20 cellular contexts compared by ENCODE assay signal in the genomic region with DNA sequence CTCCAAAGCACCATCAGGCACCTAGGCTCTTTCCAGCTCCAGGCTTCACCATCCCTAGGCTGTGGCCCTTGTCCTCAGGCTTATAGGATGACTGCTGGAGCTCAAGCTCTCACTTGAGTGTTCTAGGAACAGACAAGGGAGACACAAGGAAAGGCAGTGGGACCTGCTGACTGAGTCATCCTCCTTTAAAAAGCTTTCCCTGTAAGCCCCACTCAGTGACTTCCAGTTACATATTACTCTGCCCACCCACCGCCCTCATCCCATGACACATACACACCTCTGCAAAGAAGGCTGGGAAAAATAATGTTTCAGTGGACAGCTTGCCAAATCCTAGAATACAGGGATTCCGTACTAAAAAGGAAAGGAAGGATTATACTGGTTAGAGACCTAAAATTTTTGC.
A peak's percentile ranks its signal among the peaks of the same experiment; 100 is the strongest.
DNase-seq lines count a peak whose midpoint lies in the region; ATAC-seq, FAIRE-seq and TF ChIP-seq lines count a peak whose summit lies in the region.
"Had no signal": no experiment of that assay in that cellular context is flagged by ENCODE, and none has a peak within 500 bp of the region (broad histone marks: within the 10 kb centered on the region; RNA-seq: fewer than 3 reads in every experiment).

No MANE protein-coding gene starts in this region.

- no peak overlapping the region for H2AFZ ChIP-seq in K562 (ENCODE audit: low read depth, low read length)

- BruUV-seq in K562 (replicated peaks; lab: Mats Ljungman, UMichigan): no TSS peak

- no peak overlapping the region for H3K9ac ChIP-seq in K562 (ENCODE audit: insufficient read depth in 1 of 2, low read depth in 2 of 2, low read length in 2 of 2)

- no peaks in the 10 kb centered on the region for H3K27me3 Mint-ChIP-seq in activated naive CD4-positive, alpha-beta T cell treated with anti-CD3 and anti-CD28 coated beads, Interleukin-2, amount 10 ng/mL, durations not matched to agents 7 days and 5 days

- no peak for TF ChIP-seq RAD21 in K562 (CRISPR knock-in tag; conservative IDR thresholded peaks at IDR 0.05 in 1 of 2, IDR thresholded peaks at IDR 0.05 in 1 of 2)

- H3K27me3 ChIP-seq in AG04450 (ENCODE audit: control insufficient read depth, insufficient read depth, low read length) (peaks cover 11% of the 10 kb centered on the region), K562 (ENCODE audit: control insufficient read depth in 2 of 2, insufficient read depth in 2 of 2, low read length in 2 of 2) (peaks cover 28 to 48% of the 10 kb centered on the region in 2 experiments), sigmoid colon (no peaks in the 10 kb centered on the region)
- H3K27me3 ChIP-seq: gastroesophageal sphincter, transverse colon had no signal

- H3K27ac Mint-ChIP-seq in activated naive CD4-positive, alpha-beta T cell treated with anti-CD3 and anti-CD28 coated beads, Interleukin-2, amount 10 ng/mL, durations not matched to agents 7 days and 5 days: no peak overlapping the region
- H3K27ac Mint-ChIP-seq: activated naive CD4-positive, alpha-beta T cell treated with anti-CD3 and anti-CD28 coated beads for 36 hours; T-helper 17 cell had no signal

- POLR2A ChIA-PET in AG04450 (lab: Yijun Ruan, JAX) (no interaction called here), K562 (lab: Yijun Ruan, JAX) (interaction anchor here (0.6 kb wide), 1 partner anchor 381 kb away, joined by 3 read pairs; no protein-coding TSS in a partner anchor)

- ATAC-seq in K562 (no peak), HG03095 (IDR thresholded peaks at IDR 0.05; ENCODE audit: unreplicated experiment) (no peak)
- ATAC-seq: gastroesophageal sphincter, T-helper 17 cell had no signal

- no peaks in the 10 kb centered on the region for H3K9me3 Mint-ChIP-seq in activated naive CD4-positive, alpha-beta T cell treated with anti-CD3 and anti-CD28 coated beads, Interleukin-2, amount 10 ng/mL, durations not matched to agents 7 days and 5 days
- H3K9me3 Mint-ChIP-seq: activated naive CD4-positive, alpha-beta T cell treated with anti-CD3 and anti-CD28 coated beads for 36 hours had no signal

- H3K27ac ChIP-seq in AG04450 (ENCODE audit: low read depth, low read length) (no peak overlapping the region), K562 (ENCODE audit: extremely low read depth, low read depth, low read length) (no peak overlapping the region), sigmoid colon (no peak overlapping the region)
- H3K27ac ChIP-seq: gastroesophageal sphincter, RWPE1, transverse colon had no signal

- no peak overlapping the region for H3K4me2 ChIP-seq in K562 (ENCODE audit: insufficient read depth, low read length)

- no peak for TF ChIP-seq EP300 in K562 (IDR thresholded peaks at IDR 0.05; ENCODE audit: low read length)
- TF ChIP-seq EP300 in sigmoid colon (IDR thresholded peaks at IDR 0.05): no peak

- H4K20me1 ChIP-seq in K562 (replicated peaks; ENCODE audit: control insufficient read depth, insufficient read depth, low read length): no peaks in the 10 kb centered on the region

- no peaks in the 10 kb centered on the region for H3K9me1 ChIP-seq in K562 (ENCODE audit: control insufficient read depth, insufficient read depth, low read length)

- H3K36me3 ChIP-seq in K562 (ENCODE audit: control insufficient read depth, insufficient read depth, low read length) (no peaks in the 10 kb centered on the region), sigmoid colon (no peaks in the 10 kb centered on the region)
- H3K36me3 ChIP-seq: gastroesophageal sphincter, transverse colon had no signal

- no peaks in the 10 kb centered on the region for H3K36me3 Mint-ChIP-seq in activated naive CD4-positive, alpha-beta T cell treated with anti-CD3 and anti-CD28 coated beads, Interleukin-2, amount 10 ng/mL, durations not matched to agents 7 days and 5 days

- H3K4me1 ChIP-seq in K562 (replicated peaks in 1 of 2; ENCODE audit: control insufficient read depth in 2 of 2, insufficient read depth in 2 of 2, low read length in 2 of 2) (no peaks in the 10 kb centered on the region), sigmoid colon (peaks cover 0 to 13% (median 0%) of the 10 kb centered on the region in 4 donors)
- H3K4me1 ChIP-seq: gastroesophageal sphincter, transverse colon had no signal

- CTCF ChIA-PET in AG04450 (lab: Charles Lee) (interaction anchor here (0.5 to 1.3 kb wide), 2 partner anchors 21 to 51 kb away, joined by 3 read pairs; no protein-coding TSS in a partner anchor), K562 (lab: Yijun Ruan, JAX; ENCODE audit: low intra/inter-chr PET ratio) (no interaction called here)
- CTCF ChIA-PET in activated naive CD4-positive, alpha-beta T cell treated with anti-CD3 and anti-CD28 coated beads, Interleukin-2, amount 10 ng/mL, durations not matched to agents 7 days and 5 days (lab: Charles Lee): interaction anchor here (1.1 kb wide), 1 partner anchor 50 kb away, joined by 5 read pairs; no protein-coding TSS in a partner anchor

- H3K4me3 ChIP-seq in AG04450 (ENCODE audit: low read depth, low read length) (no peak overlapping the region), K562 (no peak overlapping the region), sigmoid colon (no peak overlapping the region)
- H3K4me3 ChIP-seq: gastroesophageal sphincter, transverse colon had no signal

- in situ Hi-C loops in K562 (cut with MboI): no loop called here

- H3K9me3 ChIP-seq in AG04450 (ENCODE audit: control insufficient read depth, insufficient read depth, low read length): no peaks in the 10 kb centered on the region
- no peaks in the 10 kb centered on the region for H3K9me3 ChIP-seq in K562 (replicated peaks; ENCODE audit: control insufficient read depth, insufficient read depth, low read depth, low read length)
- H3K9me3 ChIP-seq in sigmoid colon: no peaks in the 10 kb centered on the region
- H3K9me3 ChIP-seq: gastroesophageal sphincter, transverse colon had no signal

- WGBS in K562 (ENCODE audit: insufficient coverage, low coverage, missing lambda C conversion rate): 0% methylated on average over 2 of the region's 2 CpGs
- WGBS in sigmoid colon, 2 donors: 80 to 85% methylated on average over 2 of the region's 2 CpGs

- no peak for TF ChIP-seq POLR2A in K562 (conservative IDR thresholded peaks at IDR 0.05)
- TF ChIP-seq POLR2A in sigmoid colon (IDR thresholded peaks at IDR 0.05): no peak

- peak; percentile 7 for DNase-seq in AG04450 (ENCODE audit: low read depth, low spot score)
- DNase-seq in HT1080 (ENCODE audit: low read depth): peak; percentile 84
- no peak for DNase-seq in K562 (ENCODE audit: extremely low read depth in 1 of 4, low spot score in 3 of 4)
- peak; percentile 80 for DNase-seq in kidney tubule cell (ENCODE audit: low spot score)
- DNase-seq in sigmoid colon: no peak
- DNase-seq in activated naive CD4-positive, alpha-beta T cell treated with anti-CD3 and anti-CD28 coated beads, Interleukin-2, amount 10 ng/mL, durations not matched to agents 7 days and 5 days: no peak
- DNase-seq in SKM-1 (lab: John Stamatoyannopoulos, UW; ENCODE audit: unreplicated experiment): no peak
- DNase-seq: activated CD4-positive, alpha-beta T cell treated with anti-CD3 and anti-CD28 coated beads for 1 hour; activated CD8-positive, alpha-beta memory T cell treated with anti-CD3 and anti-CD28 coated beads, Interleukin-2, amount 50 U/mL, for 4 hours; activated naive CD4-positive, alpha-beta T cell treated with anti-CD3 and anti-CD28 coated beads for 36 hours; AML-193; central memory CD4-positive, alpha-beta T cell; KG1; NCI-H1694 treated with DMSO at 0.1 percent for 48 hours; stimulated activated CD4-positive, alpha-beta T cell treated with anti-CD3 and anti-CD28 coated beads, Interleukin-4, amount 100 ng/mL, for 4 hours; T-helper 17 cell; transverse colon had no signal

- FAIRE-seq in K562 (lab: Jason Lieb, UNC): no peak

- H3K4me1 Mint-ChIP-seq in activated naive CD4-positive, alpha-beta T cell treated with anti-CD3 and anti-CD28 coated beads, Interleukin-2, amount 10 ng/mL, durations not matched to agents 7 days and 5 days: no peaks in the 10 kb centered on the region
- H3K4me1 Mint-ChIP-seq: T-helper 17 cell had no signal

- no peak overlapping the region for H3K4me3 Mint-ChIP-seq in activated naive CD4-positive, alpha-beta T cell treated with anti-CD3 and anti-CD28 coated beads, Interleukin-2, amount 10 ng/mL, durations not matched to agents 7 days and 5 days
- H3K4me3 Mint-ChIP-seq: activated naive CD4-positive, alpha-beta T cell treated with anti-CD3 and anti-CD28 coated beads for 36 hours; T-helper 17 cell had no signal

- TF ChIP-seq CTCF in AG04450 (IDR thresholded peaks at IDR 0.05; ENCODE audit: low read depth, low read length) (no peak), K562 (IDR thresholded peaks at IDR 0.05 in 2 of 3, conservative IDR thresholded peaks at IDR 0.05 in 1 of 3; ENCODE audit: insufficient read depth in 2 of 3, low read depth in 1 of 3, low read length in 3 of 3) (no peak), sigmoid colon (IDR thresholded peaks at IDR 0.05) (no peak)

- intact Hi-C loops in K562 (cut with micrococcal nuclease): no loop called here
- intact Hi-C loops in sigmoid colon (cut with DNase I): no loop called here

- H3K79me2 ChIP-seq in K562 (ENCODE audit: control insufficient read depth, insufficient read depth, low read length): no peaks in the 10 kb centered on the region

TF ChIP-seq in K562, 482 proteins besides CTCF, POLR2A, EP300 and RAD21 (continues in another document):
- TF ChIP-seq EGR1 (conservative IDR thresholded peaks at IDR 0.05) (peak; percentile 44), ZBED1 (IDR thresholded peaks at IDR 0.05) (no peak)
- TF ChIP-seq, protein P1, sequence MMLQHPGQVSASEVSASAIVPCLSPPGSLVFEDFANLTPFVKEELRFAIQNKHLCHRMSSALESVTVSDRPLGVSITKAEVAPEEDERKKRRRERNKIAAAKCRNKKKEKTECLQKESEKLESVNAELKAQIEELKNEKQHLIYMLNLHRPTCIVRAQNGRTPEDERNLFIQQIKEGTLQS (IDR thresholded peaks at IDR 0.05): peak; percentile 49; the same call in 1 of the 2 replicates
- TF ChIP-seq, protein P1 (CRISPR knock-in tag; conservative IDR thresholded peaks at IDR 0.05): no peak

Comparison
In these comparisons a context has a peak if more than half of its experiments do, and no peak if none do; other contexts are left out.
1. DNase-seq: peak in AG04450 (single experiment), HT1080 (single experiment) and kidney tubule cell (single experiment); none in K562 (0 of 4), sigmoid colon (single experiment), activated naive CD4-positive, alpha-beta T cell treated with anti-CD3 and anti-CD28 coated beads, Interleukin-2, amount 10 ng/mL, durations not matched to agents 7 days and 5 days (single experiment) and SKM-1 (single experiment).